In the genomic region with DNA sequence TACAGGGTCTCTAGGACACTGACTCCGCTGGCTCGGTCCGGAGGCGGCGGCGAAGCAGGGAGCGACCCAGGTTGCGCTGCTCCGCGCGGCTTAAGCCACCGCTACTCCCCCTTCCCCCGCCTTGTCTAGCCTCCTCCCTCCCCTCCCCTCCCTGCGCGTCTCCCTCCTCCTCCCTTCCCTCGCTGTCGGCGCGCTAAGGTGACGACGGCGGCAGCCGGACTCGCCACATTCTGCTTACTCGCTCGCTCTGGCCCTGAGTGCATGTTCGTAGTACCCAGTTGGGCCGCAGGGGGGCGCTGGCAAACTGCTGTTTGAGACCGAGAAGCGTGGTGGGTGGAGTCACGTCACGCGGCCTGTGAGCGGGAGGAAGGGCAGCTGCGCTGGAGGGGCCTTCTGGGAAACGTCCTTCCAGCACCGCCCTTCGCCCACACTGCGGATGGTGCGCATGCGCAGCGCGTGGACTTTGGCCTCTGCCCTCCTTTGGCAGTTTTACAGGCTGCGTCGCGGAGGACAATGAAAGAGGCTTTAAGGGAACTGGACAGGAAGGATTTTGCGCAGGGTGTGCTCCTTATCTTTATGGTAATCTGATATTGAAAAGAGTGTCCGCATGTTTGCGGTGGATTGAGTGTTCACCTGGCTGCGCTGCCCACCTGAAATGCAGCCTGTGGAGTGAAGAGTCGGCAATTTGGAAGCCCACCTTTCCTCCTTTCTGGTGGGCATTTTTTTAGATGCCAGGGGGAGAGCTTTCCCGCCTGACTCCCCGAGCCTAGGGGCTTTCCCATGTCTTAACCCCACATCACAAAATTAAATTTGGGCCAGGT, we compare ENCODE assay signal across 2 cellular contexts.
A peak's percentile ranks its signal among the peaks of the same experiment; 100 is the strongest.
TF ChIP-seq lines count a peak whose summit lies in the region.

Gene SCAF11, minus strand, starts transcription at position 107 of the 821 bp plus-strand sequence. CDS start 26,407 bp downstream, outside the sequence.

TF ChIP-seq in HCT116, 20 proteins besides CTCF, POLR2A, EP300 and RAD21 (continued from another document):
- TF ChIP-seq ZBTB33 (IDR thresholded peaks at IDR 0.05; ENCODE audit: extremely low read depth, insufficient replicate concordance, low read length) (peak; percentile 44), ZNF274 (IDR thresholded peaks at IDR 0.05; ENCODE audit: low read depth, low read length) (no peak), POLR2AphosphoS5 (IDR thresholded peaks at IDR 0.05; ENCODE audit: low read depth, low read length) (peak; percentile 56), SP1 (IDR thresholded peaks at IDR 0.05; ENCODE audit: low read depth) (peak; percentile 90), CBX3 (IDR thresholded peaks at IDR 0.05; ENCODE audit: low read depth) (peak; percentile 99), EZH2 (IDR thresholded peaks at IDR 0.05) (no peak), CEBPB (IDR thresholded peaks at IDR 0.05; ENCODE audit: low read depth) (no peak), SIN3A (IDR thresholded peaks at IDR 0.05; ENCODE audit: low read depth) (peak; percentile 51), SRF (IDR thresholded peaks at IDR 0.05; ENCODE audit: low read depth) (peak; percentile 90), MAX (IDR thresholded peaks at IDR 0.05) (peak; percentile 99), ELF1 (IDR thresholded peaks at IDR 0.05; ENCODE audit: borderline replicate concordance, low read depth) (no peak), TCF7L2 (IDR thresholded peaks at IDR 0.05; ENCODE audit: borderline replicate concordance, extremely low read depth, insufficient read depth, insufficient read length) (no peak), EGR1 (IDR thresholded peaks at IDR 0.05; ENCODE audit: low read depth) (peak; percentile 87), EZH2phosphoT487 (IDR thresholded peaks at IDR 0.05; ENCODE audit: borderline replicate concordance) (no peak), YY1 (IDR thresholded peaks at IDR 0.05; ENCODE audit: extremely low read depth, insufficient replicate concordance, low read depth, low read length) (peak; percentile 76)
- TF ChIP-seq, protein P1, sequence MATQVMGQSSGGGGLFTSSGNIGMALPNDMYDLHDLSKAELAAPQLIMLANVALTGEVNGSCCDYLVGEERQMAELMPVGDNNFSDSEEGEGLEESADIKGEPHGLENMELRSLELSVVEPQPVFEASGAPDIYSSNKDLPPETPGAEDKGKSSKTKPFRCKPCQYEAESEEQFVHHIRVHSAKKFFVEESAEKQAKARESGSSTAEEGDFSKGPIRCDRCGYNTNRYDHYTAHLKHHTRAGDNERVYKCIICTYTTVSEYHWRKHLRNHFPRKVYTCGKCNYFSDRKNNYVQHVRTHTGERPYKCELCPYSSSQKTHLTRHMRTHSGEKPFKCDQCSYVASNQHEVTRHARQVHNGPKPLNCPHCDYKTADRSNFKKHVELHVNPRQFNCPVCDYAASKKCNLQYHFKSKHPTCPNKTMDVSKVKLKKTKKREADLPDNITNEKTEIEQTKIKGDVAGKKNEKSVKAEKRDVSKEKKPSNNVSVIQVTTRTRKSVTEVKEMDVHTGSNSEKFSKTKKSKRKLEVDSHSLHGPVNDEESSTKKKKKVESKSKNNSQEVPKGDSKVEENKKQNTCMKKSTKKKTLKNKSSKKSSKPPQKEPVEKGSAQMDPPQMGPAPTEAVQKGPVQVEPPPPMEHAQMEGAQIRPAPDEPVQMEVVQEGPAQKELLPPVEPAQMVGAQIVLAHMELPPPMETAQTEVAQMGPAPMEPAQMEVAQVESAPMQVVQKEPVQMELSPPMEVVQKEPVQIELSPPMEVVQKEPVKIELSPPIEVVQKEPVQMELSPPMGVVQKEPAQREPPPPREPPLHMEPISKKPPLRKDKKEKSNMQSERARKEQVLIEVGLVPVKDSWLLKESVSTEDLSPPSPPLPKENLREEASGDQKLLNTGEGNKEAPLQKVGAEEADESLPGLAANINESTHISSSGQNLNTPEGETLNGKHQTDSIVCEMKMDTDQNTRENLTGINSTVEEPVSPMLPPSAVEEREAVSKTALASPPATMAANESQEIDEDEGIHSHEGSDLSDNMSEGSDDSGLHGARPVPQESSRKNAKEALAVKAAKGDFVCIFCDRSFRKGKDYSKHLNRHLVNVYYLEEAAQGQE (IDR thresholded peaks at IDR 0.05; ENCODE audit: low read depth) = no peak
- TF ChIP-seq, protein P2, sequence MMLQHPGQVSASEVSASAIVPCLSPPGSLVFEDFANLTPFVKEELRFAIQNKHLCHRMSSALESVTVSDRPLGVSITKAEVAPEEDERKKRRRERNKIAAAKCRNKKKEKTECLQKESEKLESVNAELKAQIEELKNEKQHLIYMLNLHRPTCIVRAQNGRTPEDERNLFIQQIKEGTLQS (IDR thresholded peaks at IDR 0.05) = no peak

TF ChIP-seq in neural cell, 6 proteins besides CTCF, POLR2A, EP300 and RAD21 (continued from another document):
- TF ChIP-seq, protein P1 (IDR thresholded peaks at IDR 0.05; ENCODE audit: borderline replicate concordance) = peak; percentile 69
- peak; percentile 70 for TF ChIP-seq MXI1 (conservative IDR thresholded peaks at IDR 0.05; ENCODE audit: poor library complexity, severe bottlenecking)
